Comparison of ENCODE assay signal across 1 cellular context in genomic region chr22:36963302-36963701, GRCh38.
TF ChIP-seq lines count a peak whose summit lies in the region.

No MANE protein-coding gene starts in this region.

TF ChIP-seq in GM23338, 12 proteins besides CTCF, POLR2A, EP300 and RAD21 (continued from another document):
- TF ChIP-seq, protein P1, sequence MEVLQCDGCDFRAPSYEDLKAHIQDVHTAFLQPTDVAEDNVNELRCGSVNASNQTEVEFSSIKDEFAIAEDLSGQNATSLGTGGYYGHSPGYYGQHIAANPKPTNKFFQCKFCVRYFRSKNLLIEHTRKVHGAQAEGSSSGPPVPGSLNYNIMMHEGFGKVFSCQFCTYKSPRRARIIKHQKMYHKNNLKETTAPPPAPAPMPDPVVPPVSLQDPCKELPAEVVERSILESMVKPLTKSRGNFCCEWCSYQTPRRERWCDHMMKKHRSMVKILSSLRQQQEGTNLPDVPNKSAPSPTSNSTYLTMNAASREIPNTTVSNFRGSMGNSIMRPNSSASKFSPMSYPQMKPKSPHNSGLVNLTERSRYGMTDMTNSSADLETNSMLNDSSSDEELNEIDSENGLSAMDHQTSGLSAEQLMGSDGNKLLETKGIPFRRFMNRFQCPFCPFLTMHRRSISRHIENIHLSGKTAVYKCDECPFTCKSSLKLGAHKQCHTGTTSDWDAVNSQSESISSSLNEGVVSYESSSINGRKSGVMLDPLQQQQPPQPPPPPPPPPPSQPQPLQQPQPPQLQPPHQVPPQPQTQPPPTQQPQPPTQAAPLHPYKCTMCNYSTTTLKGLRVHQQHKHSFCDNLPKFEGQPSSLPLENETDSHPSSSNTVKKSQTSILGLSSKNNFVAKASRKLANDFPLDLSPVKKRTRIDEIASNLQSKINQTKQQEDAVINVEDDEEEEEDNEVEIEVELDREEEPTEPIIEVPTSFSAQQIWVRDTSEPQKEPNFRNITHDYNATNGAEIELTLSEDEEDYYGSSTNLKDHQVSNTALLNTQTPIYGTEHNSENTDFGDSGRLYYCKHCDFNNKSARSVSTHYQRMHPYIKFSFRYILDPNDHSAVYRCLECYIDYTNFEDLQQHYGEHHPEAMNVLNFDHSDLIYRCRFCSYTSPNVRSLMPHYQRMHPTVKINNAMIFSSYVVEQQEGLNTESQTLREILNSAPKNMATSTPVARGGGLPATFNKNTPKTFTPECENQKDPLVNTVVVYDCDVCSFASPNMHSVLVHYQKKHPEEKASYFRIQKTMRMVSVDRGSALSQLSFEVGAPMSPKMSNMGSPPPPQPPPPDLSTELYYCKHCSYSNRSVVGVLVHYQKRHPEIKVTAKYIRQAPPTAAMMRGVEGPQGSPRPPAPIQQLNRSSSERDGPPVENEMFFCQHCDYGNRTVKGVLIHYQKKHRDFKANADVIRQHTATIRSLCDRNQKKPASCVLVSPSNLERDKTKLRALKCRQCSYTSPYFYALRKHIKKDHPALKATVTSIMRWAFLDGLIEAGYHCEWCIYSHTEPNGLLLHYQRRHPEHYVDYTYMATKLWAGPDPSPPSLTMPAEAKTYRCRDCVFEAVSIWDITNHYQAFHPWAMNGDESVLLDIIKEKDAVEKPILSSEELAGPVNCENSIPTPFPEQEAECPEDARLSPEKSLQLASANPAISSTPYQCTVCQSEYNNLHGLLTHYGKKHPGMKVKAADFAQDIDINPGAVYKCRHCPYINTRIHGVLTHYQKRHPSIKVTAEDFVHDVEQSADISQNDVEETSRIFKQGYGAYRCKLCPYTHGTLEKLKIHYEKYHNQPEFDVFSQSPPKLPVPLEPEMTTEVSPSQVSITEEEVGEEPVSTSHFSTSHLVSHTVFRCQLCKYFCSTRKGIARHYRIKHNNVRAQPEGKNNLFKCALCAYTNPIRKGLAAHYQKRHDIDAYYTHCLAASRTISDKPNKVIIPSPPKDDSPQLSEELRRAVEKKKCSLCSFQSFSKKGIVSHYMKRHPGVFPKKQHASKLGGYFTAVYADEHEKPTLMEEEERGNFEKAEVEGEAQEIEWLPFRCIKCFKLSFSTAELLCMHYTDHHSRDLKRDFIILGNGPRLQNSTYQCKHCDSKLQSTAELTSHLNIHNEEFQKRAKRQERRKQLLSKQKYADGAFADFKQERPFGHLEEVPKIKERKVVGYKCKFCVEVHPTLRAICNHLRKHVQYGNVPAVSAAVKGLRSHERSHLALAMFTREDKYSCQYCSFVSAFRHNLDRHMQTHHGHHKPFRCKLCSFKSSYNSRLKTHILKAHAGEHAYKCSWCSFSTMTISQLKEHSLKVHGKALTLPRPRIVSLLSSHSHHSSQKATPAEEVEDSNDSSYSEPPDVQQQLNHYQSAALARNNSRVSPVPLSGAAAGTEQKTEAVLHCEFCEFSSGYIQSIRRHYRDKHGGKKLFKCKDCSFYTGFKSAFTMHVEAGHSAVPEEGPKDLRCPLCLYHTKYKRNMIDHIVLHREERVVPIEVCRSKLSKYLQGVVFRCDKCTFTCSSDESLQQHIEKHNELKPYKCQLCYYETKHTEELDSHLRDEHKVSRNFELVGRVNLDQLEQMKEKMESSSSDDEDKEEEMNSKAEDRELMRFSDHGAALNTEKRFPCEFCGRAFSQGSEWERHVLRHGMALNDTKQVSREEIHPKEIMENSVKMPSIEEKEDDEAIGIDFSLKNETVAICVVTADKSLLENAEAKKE (CRISPR knock-in tag; IDR thresholded peaks at IDR 0.05): no peak
- TF ChIP-seq ZNF331 (CRISPR knock-in tag; IDR thresholded peaks at IDR 0.05; ENCODE audit: low read depth) (no peak), CREB1 (CRISPR knock-in tag; IDR thresholded peaks at IDR 0.05; ENCODE audit: low read depth) (no peak), EZH2 (IDR thresholded peaks at IDR 0.05; ENCODE audit: low read depth, unreplicated experiment) (no peak), EZH2phosphoT487 (IDR thresholded peaks at IDR 0.05; ENCODE audit: unreplicated experiment) (no peak), POLR2AphosphoS5 (IDR thresholded peaks at IDR 0.05; ENCODE audit: low read depth) (no peak), STAT1 (IDR thresholded peaks at IDR 0.05; ENCODE audit: unreplicated experiment) (no peak)
- TF ChIP-seq, protein P2, sequence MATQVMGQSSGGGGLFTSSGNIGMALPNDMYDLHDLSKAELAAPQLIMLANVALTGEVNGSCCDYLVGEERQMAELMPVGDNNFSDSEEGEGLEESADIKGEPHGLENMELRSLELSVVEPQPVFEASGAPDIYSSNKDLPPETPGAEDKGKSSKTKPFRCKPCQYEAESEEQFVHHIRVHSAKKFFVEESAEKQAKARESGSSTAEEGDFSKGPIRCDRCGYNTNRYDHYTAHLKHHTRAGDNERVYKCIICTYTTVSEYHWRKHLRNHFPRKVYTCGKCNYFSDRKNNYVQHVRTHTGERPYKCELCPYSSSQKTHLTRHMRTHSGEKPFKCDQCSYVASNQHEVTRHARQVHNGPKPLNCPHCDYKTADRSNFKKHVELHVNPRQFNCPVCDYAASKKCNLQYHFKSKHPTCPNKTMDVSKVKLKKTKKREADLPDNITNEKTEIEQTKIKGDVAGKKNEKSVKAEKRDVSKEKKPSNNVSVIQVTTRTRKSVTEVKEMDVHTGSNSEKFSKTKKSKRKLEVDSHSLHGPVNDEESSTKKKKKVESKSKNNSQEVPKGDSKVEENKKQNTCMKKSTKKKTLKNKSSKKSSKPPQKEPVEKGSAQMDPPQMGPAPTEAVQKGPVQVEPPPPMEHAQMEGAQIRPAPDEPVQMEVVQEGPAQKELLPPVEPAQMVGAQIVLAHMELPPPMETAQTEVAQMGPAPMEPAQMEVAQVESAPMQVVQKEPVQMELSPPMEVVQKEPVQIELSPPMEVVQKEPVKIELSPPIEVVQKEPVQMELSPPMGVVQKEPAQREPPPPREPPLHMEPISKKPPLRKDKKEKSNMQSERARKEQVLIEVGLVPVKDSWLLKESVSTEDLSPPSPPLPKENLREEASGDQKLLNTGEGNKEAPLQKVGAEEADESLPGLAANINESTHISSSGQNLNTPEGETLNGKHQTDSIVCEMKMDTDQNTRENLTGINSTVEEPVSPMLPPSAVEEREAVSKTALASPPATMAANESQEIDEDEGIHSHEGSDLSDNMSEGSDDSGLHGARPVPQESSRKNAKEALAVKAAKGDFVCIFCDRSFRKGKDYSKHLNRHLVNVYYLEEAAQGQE (IDR thresholded peaks at IDR 0.05; ENCODE audit: unreplicated experiment): no peak
